In the genomic region with DNA sequence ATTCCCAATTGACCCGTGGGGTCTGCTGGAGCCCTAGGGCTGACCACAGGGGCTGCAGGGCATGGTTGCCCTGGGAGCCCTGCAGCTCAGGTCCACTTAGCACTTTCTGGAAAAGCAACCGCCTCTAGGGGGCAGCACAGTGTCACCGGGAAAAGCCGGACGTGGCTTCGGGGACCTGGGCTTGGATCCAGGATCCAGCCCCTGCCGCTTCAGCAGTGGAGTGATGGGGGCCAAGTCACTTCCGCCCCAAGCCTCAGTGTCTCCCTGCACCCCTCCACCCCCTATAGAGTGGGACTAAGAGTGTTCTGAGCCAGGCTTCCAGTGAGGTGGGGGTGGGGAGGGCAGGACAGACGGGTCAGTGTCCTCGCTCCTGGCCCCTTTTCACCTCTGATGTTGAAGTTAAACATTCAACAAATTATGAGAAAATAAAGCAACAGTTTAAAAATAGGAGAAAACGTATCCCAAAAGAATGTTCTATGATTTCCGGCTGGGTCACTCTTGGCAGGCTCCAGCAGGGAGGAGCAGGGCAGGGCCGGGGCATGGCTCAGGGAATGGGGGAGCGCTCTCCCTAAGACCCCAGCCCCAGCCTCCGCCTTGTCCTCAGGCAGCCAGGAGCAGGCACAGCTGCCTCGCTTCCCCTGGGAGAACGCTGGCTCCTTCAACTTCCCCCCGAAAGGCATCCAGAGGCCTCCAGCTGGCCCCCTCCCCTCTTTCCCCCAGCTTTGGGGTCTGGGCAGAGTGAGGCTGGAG, we compare ENCODE assay signal across 8 cellular contexts.
DNase-seq lines count a peak whose midpoint lies in the region; ATAC-seq and TF ChIP-seq lines count a peak whose summit lies in the region.

No MANE protein-coding gene starts in this region.

- H3K4me1 ChIP-seq in DOHH2 (ENCODE audit: control insufficient read depth, low read length), result no peaks in the 10 kb centered on the region

- H3K9me3 ChIP-seq in DOHH2 (ENCODE audit: control insufficient read depth, insufficient read depth, low read length), result no peaks in the 10 kb centered on the region

- TF ChIP-seq CTCF in DOHH2 (IDR thresholded peaks at IDR 0.05; ENCODE audit: low read depth, low read length, poor library complexity, severe bottlenecking), result peak; percentile 83

- no peak overlapping the region for H3K4me3 ChIP-seq in DOHH2 (ENCODE audit: low read length)
- no peak overlapping the region for H3K4me3 ChIP-seq in Jurkat, Clone E6-1 (ENCODE audit: low read length)

- H4K20me1 ChIP-seq in DOHH2 (ENCODE audit: control insufficient read depth, insufficient read depth, low read depth, low read length), result no peaks in the 10 kb centered on the region

- DNase-seq in Jurkat, Clone E6-1 (ENCODE audit: low read depth, low spot score), result peak; percentile 34
- peak; percentile 54 to 62 for DNase-seq in SW 1271 (lab: John Stamatoyannopoulos, UW)
- peak; percentile 46 for DNase-seq in cerebellar cortex (ENCODE audit: low spot score)
- DNase-seq in left kidney (ENCODE audit: low read depth, low spot score), result peak; percentile 93
- DNase-seq in stimulated activated CD4-positive, alpha-beta T cell treated with anti-CD3 and anti-CD28 coated beads, Interleukin-4, amount 100 ng/mL, for 24 hours, result peak; percentile 48

- ATAC-seq in GM19395 (IDR thresholded peaks at IDR 0.05; ENCODE audit: unreplicated experiment) (no peak), GM21423 (IDR thresholded peaks at IDR 0.05; ENCODE audit: unreplicated experiment) (no peak)

- H3K79me2 ChIP-seq in DOHH2 (ENCODE audit: control insufficient read depth, low read length), result no peaks in the 10 kb centered on the region

- no peaks in the 10 kb centered on the region for H3F3A ChIP-seq in DOHH2 (ENCODE audit: control insufficient read depth, insufficient read depth)

- H3K4me2 ChIP-seq in DOHH2 (ENCODE audit: low read length), result no peak overlapping the region

- H3K36me3 ChIP-seq in DOHH2 (ENCODE audit: control insufficient read depth, low read length), result no peaks in the 10 kb centered on the region

- no peaks in the 10 kb centered on the region for H3K9me2 ChIP-seq in DOHH2 (replicated peaks; ENCODE audit: control insufficient read depth, low read length)

- no peaks in the 10 kb centered on the region for H3K27me3 ChIP-seq in DOHH2 (ENCODE audit: control insufficient read depth, low read length)

- H3K27ac ChIP-seq in DOHH2 (ENCODE audit: low read depth, low read length), result no peak overlapping the region

Comparison
In these comparisons a context has a peak if more than half of its experiments do, and no peak if none do; other contexts are left out.
1. DNase-seq: peak in every context shown above with its lines; median percentile 93 in left kidney; 58 in SW 1271; 48 in stimulated activated CD4-positive, alpha-beta T cell treated with anti-CD3 and anti-CD28 coated beads, Interleukin-4, amount 100 ng/mL, for 24 hours; 46 in cerebellar cortex; 34 in Jurkat, Clone E6-1.